In the genomic region with DNA sequence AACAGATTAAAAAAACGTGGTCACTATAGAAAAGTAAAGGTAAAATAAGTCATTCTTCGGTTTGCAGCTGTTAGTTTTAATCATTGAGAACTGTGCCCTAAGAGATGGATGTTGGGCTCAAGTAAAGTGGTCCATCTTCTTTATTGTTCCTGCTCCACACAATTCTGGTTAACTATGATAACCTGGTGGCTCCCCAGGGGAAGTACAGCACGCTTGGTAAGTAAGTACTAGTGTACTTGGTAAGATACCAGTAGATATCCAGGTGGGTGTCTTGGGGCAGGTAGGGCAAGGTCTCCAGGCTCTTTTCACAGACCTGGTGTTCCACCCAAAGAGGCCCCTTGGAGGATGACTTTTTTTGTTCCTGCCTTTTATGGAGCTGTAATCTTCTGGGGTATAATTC, we compare ENCODE assay signal across 31 cellular contexts. TPM values are rescaled to one million over a fixed set of nuclear protein-coding genes. Genes with fewer than 3 reads are reported as not detected.
"Had no signal": no experiment of that assay in that cellular context is flagged by ENCODE, and none has a peak within 500 bp of the region (broad histone marks: within the 10 kb centered on the region; RNA-seq: fewer than 3 reads in every experiment).

No MANE protein-coding gene starts in this region.

- H3K4me3 Mint-ChIP-seq: activated CD4-positive, alpha-beta T cell treated with anti-CD3 and anti-CD28 coated beads for 36 hours; activated CD8-positive, alpha-beta memory T cell treated with anti-CD3 and anti-CD28 coated beads, Interleukin-2, amount 10 ng/mL, durations not matched to agents 7 days and 5 days; activated CD8-positive, alpha-beta T cell treated with anti-CD3 and anti-CD28 coated beads, Interleukin-2, amount 10 ng/mL, durations not matched to agents 7 days and 5 days; natural killer cell treated with Interleukin-12 subunit alpha and Interleukin-12 subunit beta and Interleukin-15 and Interleukin-18, amount 100 ng/mL, for 72 hours; stimulated activated effector memory CD8-positive, alpha-beta T cell treated with anti-CD3 and anti-CD28 coated beads, Interleukin-12 subunit alpha, Interleukin-12 subunit beta, amount 100 ng/mL, for 72 hours; stimulated activated naive CD8-positive, alpha-beta T cell treated with anti-CD3 and anti-CD28 coated beads, Interleukin-15, amount 100 ng/mL, for 72 hours; type B pancreatic cell had no signal

- H3K36me3 ChIP-seq: cardiac muscle cell, colonic mucosa, gastroesophageal sphincter, uterus had no signal

- H3K27me3 ChIP-seq: cardiac muscle cell, colonic mucosa, hepatocyte, uterus had no signal

- H3K4me2 ChIP-seq: hepatocyte had no signal

- H3K9me3 Mint-ChIP-seq: natural killer cell treated with Interleukin-12 subunit alpha and Interleukin-12 subunit beta and Interleukin-15 and Interleukin-18, amount 100 ng/mL, for 72 hours; stimulated activated effector memory CD8-positive, alpha-beta T cell treated with anti-CD3 and anti-CD28 coated beads, Interleukin-12 subunit alpha, Interleukin-12 subunit beta, amount 100 ng/mL, for 72 hours; type B pancreatic cell had no signal

- H3K4me3 ChIP-seq: cardiac muscle cell, colonic mucosa, gastroesophageal sphincter, hepatocyte, mucosa of descending colon, skin epidermis, uterus had no signal

- H3K79me2 ChIP-seq: hepatocyte had no signal

- H3K36me3 Mint-ChIP-seq: activated CD8-positive, alpha-beta memory T cell treated with anti-CD3 and anti-CD28 coated beads, Interleukin-2, amount 10 ng/mL, durations not matched to agents 7 days and 5 days; activated naive CD4-positive, alpha-beta T cell treated with anti-CD3 and anti-CD28 coated beads, Interleukin-2, amount 50 U/mL, for 72 hours; natural killer cell treated with Interleukin-12 subunit alpha and Interleukin-12 subunit beta and Interleukin-15 and Interleukin-18, amount 100 ng/mL, for 72 hours; stimulated activated effector memory CD8-positive, alpha-beta T cell treated with anti-CD3 and anti-CD28 coated beads, Interleukin-12 subunit alpha, Interleukin-12 subunit beta, amount 100 ng/mL, for 72 hours; type B pancreatic cell had no signal

- H3K4me1 ChIP-seq: colonic mucosa, gastroesophageal sphincter, uterus had no signal

- H2AFZ ChIP-seq: hepatocyte had no signal

- H3K27me3 Mint-ChIP-seq: stimulated activated naive CD8-positive, alpha-beta T cell treated with anti-CD3 and anti-CD28 coated beads, Interleukin-15, amount 100 ng/mL, for 72 hours; type B pancreatic cell had no signal

- H3K27ac ChIP-seq: cardiac muscle cell, colonic mucosa, gastroesophageal sphincter, hepatocyte, skin epidermis, uterus had no signal

- ATAC-seq: activated CD4-positive, alpha-beta T cell treated with anti-CD3 and anti-CD28 coated beads for 36 hours; activated CD8-positive, alpha-beta memory T cell treated with anti-CD3 and anti-CD28 coated beads, Interleukin-2, amount 10 ng/mL, durations not matched to agents 7 days and 5 days; activated CD8-positive, alpha-beta T cell treated with anti-CD3 and anti-CD28 coated beads, Interleukin-2, amount 10 ng/mL, durations not matched to agents 7 days and 5 days; activated naive CD4-positive, alpha-beta T cell treated with anti-CD3 and anti-CD28 coated beads, Interleukin-2, amount 50 U/mL, for 72 hours; gastroesophageal sphincter; left ventricle myocardium superior; mucosa of descending colon; natural killer cell treated with Interleukin-12 subunit alpha and Interleukin-12 subunit beta and Interleukin-15 and Interleukin-18, amount 100 ng/mL, for 72 hours; sciatic nerve; stimulated activated effector memory CD8-positive, alpha-beta T cell treated with anti-CD3 and anti-CD28 coated beads, Interleukin-12 subunit alpha, Interleukin-12 subunit beta, amount 100 ng/mL, for 72 hours; stimulated activated naive CD8-positive, alpha-beta T cell treated with anti-CD3 and anti-CD28 coated beads, Interleukin-15, amount 100 ng/mL, for 72 hours had no signal

- DNase-seq: activated CD4-positive, alpha-beta T cell treated with anti-CD3 and anti-CD28 coated beads for 36 hours; activated CD4-positive, CD25-positive, alpha-beta regulatory T cell; activated CD8-positive, alpha-beta memory T cell treated with anti-CD3 and anti-CD28 coated beads, Interleukin-2, amount 10 ng/mL, durations not matched to agents 7 days and 5 days; activated CD8-positive, alpha-beta T cell treated with anti-CD3 and anti-CD28 coated beads, Interleukin-2, amount 10 ng/mL, durations not matched to agents 7 days and 5 days; activated naive CD4-positive, alpha-beta T cell; activated T-cell treated with anti-CD3 and anti-CD28 coated beads, Interleukin-2, amount 50 U/mL, for 48 hours; cerebellar nuclear complex; colonic mucosa; effector CD8-positive, alpha-beta T cell; erythroblast; islet precursor cell; left ventricle myocardium superior; mucosa of descending colon; stimulated activated CD4-positive, alpha-beta T cell treated with anti-CD3 and anti-CD28 coated beads, Interleukin-4, amount 100 ng/mL, for 24 hours; stimulated activated naive CD8-positive, alpha-beta T cell treated with anti-CD3 and anti-CD28 coated beads, Interleukin-15, amount 100 ng/mL, for 72 hours; substantia nigra; uterus had no signal

- H3K27ac Mint-ChIP-seq: activated CD4-positive, alpha-beta T cell treated with anti-CD3 and anti-CD28 coated beads for 36 hours; activated CD8-positive, alpha-beta memory T cell treated with anti-CD3 and anti-CD28 coated beads, Interleukin-2, amount 10 ng/mL, durations not matched to agents 7 days and 5 days; activated CD8-positive, alpha-beta T cell treated with anti-CD3 and anti-CD28 coated beads, Interleukin-2, amount 10 ng/mL, durations not matched to agents 7 days and 5 days; activated naive CD4-positive, alpha-beta T cell treated with anti-CD3 and anti-CD28 coated beads, Interleukin-2, amount 50 U/mL, for 72 hours; natural killer cell treated with Interleukin-12 subunit alpha and Interleukin-12 subunit beta and Interleukin-15 and Interleukin-18, amount 100 ng/mL, for 72 hours; stimulated activated effector memory CD8-positive, alpha-beta T cell treated with anti-CD3 and anti-CD28 coated beads, Interleukin-12 subunit alpha, Interleukin-12 subunit beta, amount 100 ng/mL, for 72 hours; stimulated activated naive CD8-positive, alpha-beta T cell treated with anti-CD3 and anti-CD28 coated beads, Interleukin-15, amount 100 ng/mL, for 72 hours; type B pancreatic cell had no signal

- H3K4me1 Mint-ChIP-seq: activated CD4-positive, alpha-beta T cell treated with anti-CD3 and anti-CD28 coated beads for 36 hours; activated CD8-positive, alpha-beta memory T cell treated with anti-CD3 and anti-CD28 coated beads, Interleukin-2, amount 10 ng/mL, durations not matched to agents 7 days and 5 days; stimulated activated effector memory CD8-positive, alpha-beta T cell treated with anti-CD3 and anti-CD28 coated beads, Interleukin-12 subunit alpha, Interleukin-12 subunit beta, amount 100 ng/mL, for 72 hours; stimulated activated naive CD8-positive, alpha-beta T cell treated with anti-CD3 and anti-CD28 coated beads, Interleukin-15, amount 100 ng/mL, for 72 hours had no signal

RNA-seq across cellular contexts. Expression of gene DLX2, which starts 31.6 kb away (rescaled TPM):
- total RNA-seq: activated CD4-positive, alpha-beta T cell treated with anti-CD3 and anti-CD28 coated beads for 36 hours; activated CD8-positive, alpha-beta T cell treated with anti-CD3 and anti-CD28 coated beads, Interleukin-2, amount 10 ng/mL, durations not matched to agents 7 days and 5 days; activated naive CD4-positive, alpha-beta T cell treated with anti-CD3 and anti-CD28 coated beads, Interleukin-2, amount 50 U/mL, for 72 hours; cardiac muscle cell; colonic mucosa; dermis microvascular lymphatic vessel endothelial cell; gastroesophageal sphincter; left ventricle myocardium superior; mesenteric fat pad; posterior vena cava; uterus had no signal

RNA-seq across cellular contexts. Expression of gene DLX1, which starts 49.0 kb away (rescaled TPM):
- total RNA-seq: activated CD4-positive, alpha-beta T cell treated with anti-CD3 and anti-CD28 coated beads for 36 hours; activated CD8-positive, alpha-beta memory T cell treated with anti-CD3 and anti-CD28 coated beads, Interleukin-2, amount 10 ng/mL, durations not matched to agents 7 days and 5 days; activated CD8-positive, alpha-beta T cell treated with anti-CD3 and anti-CD28 coated beads, Interleukin-2, amount 10 ng/mL, durations not matched to agents 7 days and 5 days; activated naive CD4-positive, alpha-beta T cell treated with anti-CD3 and anti-CD28 coated beads, Interleukin-2, amount 50 U/mL, for 72 hours; cardiac muscle cell; fibroblast of villous mesenchyme; hepatocyte; left ventricle myocardium superior; lung microvascular endothelial cell; natural killer cell treated with Interleukin-12 subunit alpha and Interleukin-12 subunit beta and Interleukin-15 and Interleukin-18, amount 100 ng/mL, for 72 hours; posterior vena cava had no signal
- polyA plus RNA-seq: cardiac muscle cell, hepatocyte had no signal
